In the genomic region with DNA sequence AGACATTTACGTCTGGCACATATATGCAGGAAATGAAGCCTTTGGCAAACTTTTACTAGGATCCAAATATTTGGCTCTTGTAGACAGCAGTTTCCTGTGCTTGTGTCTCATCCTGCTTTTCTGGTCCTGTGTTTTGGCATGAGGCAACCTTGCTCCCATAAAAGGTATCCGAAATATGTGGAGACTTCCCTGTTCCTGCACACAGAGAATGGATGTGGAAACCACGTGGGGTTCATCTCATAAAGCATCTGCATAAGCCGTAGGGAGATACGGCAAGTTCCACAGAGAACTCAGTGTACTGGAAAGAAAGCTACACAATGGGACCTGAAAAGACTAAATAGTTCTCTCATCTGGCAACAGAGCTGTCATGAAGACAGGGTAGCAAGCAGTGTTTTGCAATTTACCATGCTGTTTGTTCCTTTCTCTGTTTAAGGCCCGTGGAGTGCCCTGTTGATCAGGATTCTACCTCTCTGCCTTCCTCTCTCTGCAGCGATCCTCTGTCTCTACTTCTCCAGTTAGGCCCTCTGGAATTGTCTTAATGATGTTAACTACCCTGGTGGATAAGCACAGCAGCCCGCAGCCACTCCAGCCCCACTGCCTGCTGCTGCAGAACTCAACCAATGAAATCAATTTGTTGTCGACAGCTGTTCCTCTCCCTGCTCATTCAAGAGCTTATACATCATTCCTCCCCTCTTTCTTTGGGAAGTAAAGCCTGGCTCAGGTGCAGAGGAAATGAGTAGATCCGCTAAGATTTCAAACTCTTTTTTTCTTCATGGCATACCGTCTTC, we compare ENCODE assay signal across 1 cellular context.
TF ChIP-seq lines count a peak whose summit lies in the region.

No MANE protein-coding gene starts in this region.

TF ChIP-seq in endothelial cell of umbilical vein, 7 proteins besides CTCF, POLR2A, EP300 and RAD21 (continued from another document):
- no peak for TF ChIP-seq EZH2 (IDR thresholded peaks at IDR 0.05; ENCODE audit: borderline replicate concordance, low read depth, low read length, severe bottlenecking)
TF ChIP-seq in endothelial cell of umbilical vein: peak in this region for 0.
